Comparison of ENCODE assay signal across 8 cellular contexts in genomic region chr2:14904378-14904777, GRCh38.
DNase-seq lines count a peak whose midpoint lies in the region; ATAC-seq, FAIRE-seq and TF ChIP-seq lines count a peak whose summit lies in the region.
"Not testable (repeated sequence)": the region's sequence is repeated elsewhere in the genome, so short reads cannot be mapped to it uniquely, and the experiment has no call there.

No MANE protein-coding gene starts in this region.

- H3K9me3 ChIP-seq in RWPE2 (ENCODE audit: severe bottlenecking); HepG2 (ENCODE audit: low read length): not testable (repeated sequence)

- H3K79me2 ChIP-seq in HepG2 (ENCODE audit: insufficient read depth, low read length), result not testable (repeated sequence)

- TF ChIP-seq RAD21 in HepG2 (CRISPR knock-in tag; IDR thresholded peaks at IDR 0.05), result not testable (repeated sequence)

- not testable (repeated sequence) for H3K9me3 Mint-ChIP-seq in activated CD8-positive, alpha-beta T cell treated with anti-CD3 and anti-CD28 coated beads for 36 hours; activated T-helper 17 cell treated with anti-CD3 and anti-CD28 coated beads, Interleukin-2, amount 50 U/mL, for 72 hours

- not testable (repeated sequence) for H3K27me3 Mint-ChIP-seq in activated CD8-positive, alpha-beta T cell treated with anti-CD3 and anti-CD28 coated beads for 36 hours; activated T-helper 17 cell treated with anti-CD3 and anti-CD28 coated beads, Interleukin-2, amount 50 U/mL, for 72 hours

- POLR2A ChIA-PET in activated CD8-positive, alpha-beta T cell treated with anti-CD3 and anti-CD28 coated beads for 36 hours (lab: Charles Lee); HepG2 (lab: Yijun Ruan, JAX): not testable (repeated sequence)

- not testable (repeated sequence) for H3K4me3 Mint-ChIP-seq in activated CD8-positive, alpha-beta T cell treated with anti-CD3 and anti-CD28 coated beads for 36 hours; activated T-helper 17 cell treated with anti-CD3 and anti-CD28 coated beads, Interleukin-2, amount 50 U/mL, for 72 hours

- not testable (repeated sequence) for H3K36me3 ChIP-seq in RWPE2 (ENCODE audit: low read depth); HepG2 (replicated peaks in 1 of 2; ENCODE audit: control insufficient read depth in 1 of 2, insufficient read depth in 2 of 2, low read length in 2 of 2)

- DNase-seq in ELR (ENCODE audit: low read depth) (peak; percentile 26), M059J (ENCODE audit: low read depth) (peak; percentile 9), epithelial cell of esophagus (ENCODE audit: low read depth) (peak; percentile 34)
- not testable (repeated sequence) for DNase-seq in RWPE2 (ENCODE audit: low spot score); HepG2 (ENCODE audit: low spot score)
- DNase-seq in activated CD8-positive, alpha-beta T cell treated with anti-CD3 and anti-CD28 coated beads for 36 hours, result peak; percentile 1
- peak; percentile 19 for DNase-seq in stimulated activated CD4-positive, alpha-beta T cell treated with anti-CD3 and anti-CD28 coated beads, Interleukin-1b, Interleukin-23, amount 100 ng/mL, for 48 hours

- not testable (repeated sequence) for H3K27me3 ChIP-seq in RWPE2 (ENCODE audit: insufficient read depth, poor library complexity, severe bottlenecking); HepG2 (ENCODE audit: control insufficient read depth in 1 of 2, insufficient read depth in 2 of 2, low read length in 2 of 2)

- TF ChIP-seq CTCF in RWPE2 (IDR thresholded peaks at IDR 0.05; ENCODE audit: poor library complexity, severe bottlenecking); activated CD8-positive, alpha-beta T cell treated with anti-CD3 and anti-CD28 coated beads for 36 hours (IDR thresholded peaks at IDR 0.05); epithelial cell of esophagus (IDR thresholded peaks at IDR 0.05; ENCODE audit: insufficient read depth, low read depth, low read length, missing control alignments); HepG2 (CRISPR knock-in tag; IDR thresholded peaks at IDR 0.05): not testable (repeated sequence)

- CTCF ChIA-PET in activated CD8-positive, alpha-beta T cell treated with anti-CD3 and anti-CD28 coated beads for 36 hours (lab: Charles Lee), result interaction anchor here (0.6 to 2.4 kb wide), 7 partner anchors 10 to 250 kb away, joined by 3 to 23 read pairs (median 4); no protein-coding TSS in a partner anchor
- CTCF ChIA-PET in HepG2 (lab: Yijun Ruan, JAX; ENCODE audit: low intra/inter-chr PET ratio, low total read pairs), result interaction anchor here (1.0 to 1.5 kb wide), 3 partner anchors 255 to 1858 kb away, joined by 3 to 10 read pairs (median 9); no protein-coding TSS in a partner anchor

- H3K36me3 Mint-ChIP-seq in activated CD8-positive, alpha-beta T cell treated with anti-CD3 and anti-CD28 coated beads for 36 hours (ENCODE audit: low read depth); activated T-helper 17 cell treated with anti-CD3 and anti-CD28 coated beads, Interleukin-2, amount 50 U/mL, for 72 hours (ENCODE audit: low read depth): not testable (repeated sequence)

- not testable (repeated sequence) for H3K4me3 ChIP-seq in RWPE2 (ENCODE audit: severe bottlenecking); epithelial cell of esophagus (ENCODE audit: low read length); HepG2 (replicated peaks in 1 of 3; ENCODE audit: insufficient read depth in 1 of 3, low read depth in 2 of 3, low read length in 3 of 3)

- not testable (repeated sequence) for H3K4me2 ChIP-seq in HepG2 (ENCODE audit: low read depth, low read length)

- in situ Hi-C loops in HepG2 (cut with HindIII; ENCODE audit: extremely low pct_ligation_motif_present, low pct_unique_long_range_greater_than_20kb), result loop anchor here (25.0 kb wide), 1 partner anchor 683 kb away; the partner anchor contains the start of gene DDX1

- FAIRE-seq in HepG2 (lab: Jason Lieb, UNC), result not testable (repeated sequence)

- intact Hi-C loops in activated CD8-positive, alpha-beta T cell treated with anti-CD3 and anti-CD28 coated beads for 36 hours (cut with micrococcal nuclease), result not testable (repeated sequence)
- intact Hi-C loops in HepG2 (cut with micrococcal nuclease; ENCODE audit: unreplicated experiment), result loop anchor here (1.0 to 10.0 kb wide), 3 partner anchors 250 to 684 kb away; partner anchors contain the start of gene LRATD1

- H3K4me1 Mint-ChIP-seq in activated CD8-positive, alpha-beta T cell treated with anti-CD3 and anti-CD28 coated beads for 36 hours (ENCODE audit: low read depth); activated T-helper 17 cell treated with anti-CD3 and anti-CD28 coated beads, Interleukin-2, amount 50 U/mL, for 72 hours: not testable (repeated sequence)

- H3K9ac ChIP-seq in HepG2 (ENCODE audit: insufficient read depth, low read depth, low read length), result not testable (repeated sequence)

- BruUV-seq in HepG2 (replicated peaks; lab: Mats Ljungman, UMichigan), result not testable (repeated sequence)

- H3K27ac Mint-ChIP-seq in activated CD8-positive, alpha-beta T cell treated with anti-CD3 and anti-CD28 coated beads for 36 hours; activated T-helper 17 cell treated with anti-CD3 and anti-CD28 coated beads, Interleukin-2, amount 50 U/mL, for 72 hours: not testable (repeated sequence)

- not testable (repeated sequence) for H3K27ac ChIP-seq in RWPE2 (ENCODE audit: poor library complexity, severe bottlenecking); HepG2 (ENCODE audit: extremely low read length, insufficient read depth, low read length)

- TF ChIP-seq EP300 in HepG2 (IDR thresholded peaks at IDR 0.05; ENCODE audit: low read depth in 2 of 2, low read length in 2 of 2); HepG2 (CRISPR knock-in tag; IDR thresholded peaks at IDR 0.05; ENCODE audit: borderline replicate concordance): not testable (repeated sequence)

- not testable (repeated sequence) for H2AFZ ChIP-seq in HepG2 (ENCODE audit: low read length)

- TF ChIP-seq POLR2A in HepG2 (IDR thresholded peaks at IDR 0.05; ENCODE audit: insufficient read depth in 1 of 2, low read depth in 2 of 2, low read length in 2 of 2), result not testable (repeated sequence)

- 73% methylated on average over 7 of the region's 7 CpGs for WGBS in HepG2 (ENCODE audit: low lambda C conversion rate)

- not testable (repeated sequence) for H3K4me1 ChIP-seq in RWPE2 (ENCODE audit: insufficient read depth, poor library complexity, severe bottlenecking); HepG2 (ENCODE audit: insufficient read depth, low read length)

- ATAC-seq in RWPE2 (ENCODE audit: low read depth), result peak; percentile 25; the same call in 1 of the 3 replicates
- ATAC-seq in activated CD8-positive, alpha-beta T cell treated with anti-CD3 and anti-CD28 coated beads for 36 hours, result peak; percentile 50
- peak; percentile 76 for ATAC-seq in activated T-helper 17 cell treated with anti-CD3 and anti-CD28 coated beads, Interleukin-2, amount 50 U/mL, for 72 hours (replicated peaks)
- peak; percentile 5; the same call in 2 of the 3 replicates for ATAC-seq in HepG2

- not testable (repeated sequence) for H4K20me1 ChIP-seq in HepG2 (ENCODE audit: insufficient read depth, low read length)

TF ChIP-seq in HepG2, 621 proteins besides CTCF, POLR2A, EP300 and RAD21:
- peak; percentile 47 for TF ChIP-seq FOSL2 (CRISPR knock-in tag; IDR thresholded peaks at IDR 0.05)

Comparison
In these comparisons a context has a peak if more than half of its experiments do, and no peak if none do; other contexts are left out.
1. ATAC-seq: peak in every context shown above with its lines; median percentile 76 in activated T-helper 17 cell treated with anti-CD3 and anti-CD28 coated beads, Interleukin-2, amount 50 U/mL, for 72 hours; 50 in activated CD8-positive, alpha-beta T cell treated with anti-CD3 and anti-CD28 coated beads for 36 hours; 25 in RWPE2; 5 in HepG2.